Comparison of ENCODE assay signal across 1 cellular context in the genomic region with DNA sequence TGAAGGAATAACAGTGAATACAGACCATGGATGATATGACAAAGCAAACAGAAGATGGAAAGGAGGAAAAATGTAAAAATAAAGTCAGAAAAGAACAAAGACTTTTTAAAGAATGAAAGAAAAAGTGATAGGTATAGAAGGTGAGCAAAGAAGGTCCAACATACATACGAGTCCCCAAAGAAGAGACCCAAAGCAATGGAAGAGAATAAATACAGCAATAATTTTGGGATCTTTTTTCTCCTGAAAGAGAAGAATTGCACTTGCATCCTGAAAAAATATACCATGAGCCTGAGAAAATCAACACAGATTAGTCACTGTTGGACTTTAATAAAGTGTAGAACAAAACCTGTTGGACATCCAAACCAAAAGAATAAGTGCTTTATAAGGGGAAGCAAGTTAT.
TF ChIP-seq lines count a peak whose summit lies in the region.

No MANE protein-coding gene starts in this region.

TF ChIP-seq in HEK293, 187 proteins besides CTCF, POLR2A, EP300 and RAD21 (continued from another document):
- TF ChIP-seq TSHZ1 (tag by site-specific recombination; IDR thresholded peaks at IDR 0.05; ENCODE audit: borderline replicate concordance) (no peak), ZNF280D (tag by site-specific recombination; IDR thresholded peaks at IDR 0.05) (peak; percentile 70; the same call in 1 of the 2 replicates), ZNF558 (tag by site-specific recombination; IDR thresholded peaks at IDR 0.05) (peak; percentile 38; the same call in 1 of the 2 replicates), ZNF776 (tag by site-specific recombination; IDR thresholded peaks at IDR 0.05; ENCODE audit: borderline replicate concordance) (no peak), SETDB1 (IDR thresholded peaks at IDR 0.05; ENCODE audit: insufficient read length, low read length) (peak; percentile 79)
